Comparison of ENCODE assay signal across 33 cellular contexts in genomic region chr6:49110876-49111275, GRCh38.
"Had no signal": no experiment of that assay in that cellular context is flagged by ENCODE, and none has a peak within 500 bp of the region (broad histone marks: within the 10 kb centered on the region; RNA-seq: fewer than 3 reads in every experiment).

No MANE protein-coding gene starts in this region.

- ATAC-seq: activated CD4-positive, alpha-beta T cell treated with anti-CD3 and anti-CD28 coated beads for 36 hours; activated CD4-positive, CD25-positive, alpha-beta regulatory T cell treated with anti-CD3 and anti-CD28 coated beads, Interleukin-2, amount 50 U/mL, for 24 hours; activated CD8-positive, alpha-beta memory T cell treated with anti-CD3 and anti-CD28 coated beads, Interleukin-2, amount 10 ng/mL, durations not matched to agents 7 days and 5 days; activated CD8-positive, alpha-beta T cell treated with anti-CD3 and anti-CD28 coated beads, Interleukin-2, amount 10 ng/mL, durations not matched to agents 7 days and 5 days; activated naive CD4-positive, alpha-beta T cell treated with anti-CD3 and anti-CD28 coated beads, Interleukin-2, amount 50 U/mL, for 72 hours; body of pancreas; WTC11 had no signal

- DNase-seq: activated CD4-positive, alpha-beta memory T cell treated with anti-CD3 and anti-CD28 coated beads, Interleukin-2, amount 10 ng/mL, durations not matched to agents 7 days and 5 days; activated CD4-positive, alpha-beta T cell treated with anti-CD3 and anti-CD28 coated beads for 1 hour; activated CD4-positive, alpha-beta T cell treated with anti-CD3 and anti-CD28 coated beads for 36 hours; activated CD4-positive, alpha-beta T cell treated with anti-CD3 and anti-CD28 coated beads for 48 hours; activated CD4-positive, alpha-beta T cell treated with anti-CD3 and anti-CD28 coated beads, Interleukin-2, amount 10 ng/mL, durations not matched to agents 7 days and 5 days; activated CD4-positive, alpha-beta T cell treated with anti-CD3 and anti-CD28 coated beads, Interleukin-2, amount 50 U/mL, for 48 hours; activated CD4-positive, CD25-positive, alpha-beta regulatory T cell; activated CD8-positive, alpha-beta memory T cell treated with anti-CD3 and anti-CD28 coated beads for 24 hours; activated CD8-positive, alpha-beta memory T cell treated with anti-CD3 and anti-CD28 coated beads, Interleukin-2, amount 10 ng/mL, durations not matched to agents 7 days and 5 days; activated CD8-positive, alpha-beta memory T cell treated with anti-CD3 and anti-CD28 coated beads, Interleukin-2, amount 50 U/mL, for 48 hours; activated CD8-positive, alpha-beta T cell treated with anti-CD3 and anti-CD28 coated beads, Interleukin-2, amount 10 ng/mL, durations not matched to agents 7 days and 5 days; activated effector memory CD4-positive, alpha-beta T cell treated with Interleukin-2 at 50 U/mL for 16 hours; activated gamma-delta T cell; activated naive CD4-positive, alpha-beta T cell; activated naive CD4-positive, alpha-beta T cell treated with anti-CD3 and anti-CD28 coated beads for 36 hours; activated naive CD4-positive, alpha-beta T cell treated with anti-CD3 and anti-CD28 coated beads, Interleukin-2, amount 50 U/mL, for 16 hours; activated naive CD8-positive, alpha-beta T cell treated with anti-CD3 and anti-CD28 coated beads for 36 hours; activated T-cell treated with anti-CD3 and anti-CD28 coated beads, Interleukin-2, amount 50 U/mL, for 24 hours; activated T-cell treated with anti-CD3 and anti-CD28 coated beads, Interleukin-2, amount 50 U/mL, for 48 hours; adrenal gland; amniotic stem cell; aorta; body of pancreas; brain microvascular endothelial cell; central memory CD4-positive, alpha-beta T cell; cerebellar nuclear complex; T-helper 1 cell; T-helper 2 cell; T-helper 9 cell; WERI-Rb-1 had no signal
